ENCODE assay signal across 1 cellular context in the genomic region with DNA sequence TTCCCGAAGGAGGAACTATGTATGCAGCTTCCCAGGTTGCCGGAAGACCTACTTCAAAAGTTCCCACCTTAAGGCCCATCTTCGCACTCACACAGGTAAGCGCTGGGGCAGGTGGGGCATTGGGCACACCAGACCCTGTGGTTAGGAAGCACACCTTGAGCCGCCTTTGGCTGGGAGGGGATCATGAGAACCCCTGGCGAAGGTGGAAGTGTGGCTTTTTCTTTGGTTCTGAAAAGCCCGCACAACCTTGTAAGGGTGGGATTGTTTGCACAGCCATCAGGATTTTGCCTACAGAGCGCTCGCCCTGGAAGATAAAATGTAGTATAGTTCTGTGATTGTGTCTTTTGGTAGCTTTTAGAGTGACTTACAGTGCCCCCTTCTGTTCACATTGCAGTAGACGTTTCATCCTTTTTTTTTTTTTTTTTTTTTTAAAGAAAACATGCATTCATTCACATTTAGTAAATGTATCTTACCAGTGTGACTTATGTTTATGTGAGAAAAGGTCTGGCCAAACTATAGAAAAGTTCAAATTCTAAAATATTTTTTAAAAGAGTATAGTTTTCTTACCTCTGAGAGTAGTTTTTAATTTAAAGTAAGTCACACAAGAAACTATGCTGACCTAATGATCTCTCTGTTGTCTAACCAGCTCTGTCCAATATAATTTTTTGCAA.
TF ChIP-seq lines count a peak whose summit lies in the region.

No MANE protein-coding gene starts in this region.

TF ChIP-seq in HepG2, 621 proteins besides CTCF, POLR2A, EP300 and RAD21 (continued from another document):
- TF ChIP-seq POLR2AphosphoS2 (IDR thresholded peaks at IDR 0.05; ENCODE audit: low read depth, low read length) (peak; percentile 91; the same call in 1 of the 2 replicates), ZNF75D (CRISPR knock-in tag; IDR thresholded peaks at IDR 0.05; ENCODE audit: borderline replicate concordance) (no peak)
TF ChIP-seq in HepG2: peak in this region for 3.
